Comparison of ENCODE assay signal across 20 cellular contexts in the genomic region with DNA sequence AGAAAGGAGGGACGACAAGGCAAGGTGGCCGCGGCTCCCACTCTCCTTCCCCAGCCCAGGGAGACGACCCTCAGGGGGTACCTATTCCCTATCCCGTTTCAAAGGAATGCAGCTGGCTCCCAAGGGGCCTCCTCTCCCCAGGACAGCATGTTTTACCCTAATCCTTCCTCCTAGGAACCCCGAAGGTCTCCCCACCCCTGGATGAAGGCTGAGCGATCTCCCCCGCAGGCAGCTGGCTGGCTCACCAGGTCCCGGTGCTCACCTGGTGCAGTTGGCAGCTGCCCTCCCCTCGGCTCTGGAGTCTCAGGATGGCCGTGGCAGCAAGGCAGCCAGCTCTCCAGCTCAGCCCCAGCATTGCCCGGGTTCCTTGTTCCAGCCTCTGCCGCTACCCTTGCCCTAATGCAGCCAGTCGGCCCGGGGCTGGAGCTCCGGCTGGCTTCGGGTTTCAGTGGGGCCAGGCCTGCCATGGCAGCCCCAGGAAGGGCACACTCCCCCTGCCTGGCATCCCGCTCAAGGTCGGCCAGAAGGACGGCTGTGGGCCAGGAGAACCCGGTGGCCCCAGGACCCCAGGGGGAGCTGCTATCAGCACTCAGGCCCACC. TPM values are rescaled to one million over a fixed set of nuclear protein-coding genes. Genes with fewer than 3 reads are reported as not detected.
DNase-seq lines count a peak whose midpoint lies in the region; ATAC-seq, FAIRE-seq and TF ChIP-seq lines count a peak whose summit lies in the region.
"Had no signal": no experiment of that assay in that cellular context is flagged by ENCODE, and none has a peak within 500 bp of the region (broad histone marks: within the 10 kb centered on the region; RNA-seq: fewer than 3 reads in every experiment).

No MANE protein-coding gene starts in this region.

- TF ChIP-seq POLR2A in body of pancreas (IDR thresholded peaks at IDR 0.05): no peak

- H3K27ac ChIP-seq in DND-41 (ENCODE audit: low read length): no peak overlapping the region
- peak overlapping the region in 3 of 4 donors; percentile 82 to 93 (median 93) for H3K27ac ChIP-seq in body of pancreas
- peak overlapping the region; percentile 41 to 55 for H3K27ac ChIP-seq in kidney (ENCODE audit: low read depth in 2 of 2, low read length in 2 of 2)
- peak overlapping the region; percentile 94 for H3K27ac ChIP-seq in skeletal muscle tissue (ENCODE audit: low read depth, low read length)

- H3K36me3 ChIP-seq in DND-41 (ENCODE audit: insufficient read depth, low read length): peaks cover 36% of the 10 kb centered on the region
- H3K36me3 ChIP-seq in body of pancreas (replicated peaks in 1 of 2; ENCODE audit: insufficient read depth in 1 of 2, low read depth in 2 of 2): peaks cover 6 to 12% of the 10 kb centered on the region in 2 donors
- peaks cover 2 to 16% of the 10 kb centered on the region in 2 donors for H3K36me3 ChIP-seq in kidney (ENCODE audit: control insufficient read depth in 1 of 2, insufficient read depth in 2 of 2, low read length in 2 of 2)
- peaks cover 15 to 20% (median 18%) of the 10 kb centered on the region in 3 donors for H3K36me3 ChIP-seq in skeletal muscle tissue (ENCODE audit: control insufficient read depth in 3 of 3, insufficient read depth in 3 of 3, low read length in 3 of 3)

- peaks cover 83% of the 10 kb centered on the region for H4K20me1 ChIP-seq in DND-41 (ENCODE audit: insufficient read depth, low read length)

- H3K9ac ChIP-seq in DND-41 (ENCODE audit: low read depth, low read length): no peak overlapping the region
- H3K9ac ChIP-seq in kidney (ENCODE audit: low read length in 2 of 2): peak overlapping the region in 1 of 2 donors; percentile 51
- H3K9ac ChIP-seq in skeletal muscle tissue (ENCODE audit: low read depth in 1 of 3, low read length in 3 of 3): peak overlapping the region; percentile 84 to 98 (median 85)
- H3K9ac ChIP-seq: SK-N-SH had no signal

- no peaks in the 10 kb centered on the region for H3K27me3 ChIP-seq in DND-41 (ENCODE audit: insufficient read depth, low read length, poor library complexity)
- H3K27me3 ChIP-seq in body of pancreas: no peaks in the 10 kb centered on the region
- no peaks in the 10 kb centered on the region for H3K27me3 ChIP-seq in skeletal muscle tissue (ENCODE audit: control insufficient read depth in 3 of 3, insufficient read depth in 3 of 3, low read length in 3 of 3)

- FAIRE-seq in kidney (lab: Jason Lieb, UNC): no peak
- FAIRE-seq: GM12892, TTC549 had no signal

- H3K9me3 ChIP-seq in DND-41 (ENCODE audit: insufficient read depth, low read length, severe bottlenecking) (no peaks in the 10 kb centered on the region), body of pancreas (no peaks in the 10 kb centered on the region), kidney (ENCODE audit: control insufficient read depth in 1 of 2, low read length in 2 of 2) (no peaks in the 10 kb centered on the region), skeletal muscle tissue (ENCODE audit: control insufficient read depth in 3 of 3, low read length in 3 of 3) (no peaks in the 10 kb centered on the region)
- H3K9me3 ChIP-seq: SK-N-SH had no signal

- intact Hi-C loops in body of pancreas (cut with DNase I) (loop anchor here (10.0 kb wide), 1 partner anchor 112 kb away; the partner anchor contains the start of gene PAFAH1B1), kidney (cut with DNase I) (no loop called here)

- H3K4me3 ChIP-seq in DND-41 (ENCODE audit: low read depth in 1 of 2, low read length in 2 of 2) (no peak overlapping the region), body of pancreas (no peak overlapping the region), kidney (ENCODE audit: low read length in 2 of 2) (peak overlapping the region in 1 of 2 donors; percentile 35), skeletal muscle tissue (ENCODE audit: low read length in 3 of 3) (peak overlapping the region; percentile 48 to 94 (median 83))

- peaks cover 83% of the 10 kb centered on the region for H3K79me2 ChIP-seq in DND-41 (ENCODE audit: insufficient read depth, low read length)

- no peak overlapping the region for H2AFZ ChIP-seq in DND-41 (ENCODE audit: low read depth, low read length)

- peaks cover 43% of the 10 kb centered on the region for H3K4me1 ChIP-seq in DND-41 (ENCODE audit: insufficient read depth, low read length)
- peaks cover 56% of the 10 kb centered on the region for H3K4me1 ChIP-seq in body of pancreas
- peaks cover 19 to 43% of the 10 kb centered on the region in 2 donors for H3K4me1 ChIP-seq in kidney (ENCODE audit: control insufficient read depth in 1 of 2, insufficient read depth in 1 of 2, low read depth in 1 of 2, low read length in 2 of 2)
- peaks cover 55 to 79% (median 72%) of the 10 kb centered on the region in 3 donors for H3K4me1 ChIP-seq in skeletal muscle tissue (ENCODE audit: control insufficient read depth in 3 of 3, insufficient read depth in 3 of 3, low read length in 3 of 3)

- H3K4me2 ChIP-seq in DND-41 (ENCODE audit: insufficient read depth, low read length): 0 out of 2 replicates have a peak overlapping the region, but pooled peaks have one; percentile 15

- TF ChIP-seq CTCF in DND-41 (IDR thresholded peaks at IDR 0.05; ENCODE audit: borderline replicate concordance, extremely low read depth, low read length, poor library complexity, severe bottlenecking): no peak
- TF ChIP-seq CTCF in body of pancreas (IDR thresholded peaks at IDR 0.05): no peak
- no peak for TF ChIP-seq CTCF in kidney (IDR thresholded peaks at IDR 0.05; ENCODE audit: borderline replicate concordance, extremely low read depth, insufficient read depth)

- 27 to 61% methylated on average over 3 to 21 of the region's 21 CpGs for whole genome bisulfite sequencing in body of pancreas, 2 donors

- no peak for ATAC-seq in DND-41 (ENCODE audit: insufficient read depth, low read depth)
- no peak for ATAC-seq in body of pancreas
- ATAC-seq in GM21447 (IDR thresholded peaks at IDR 0.05; ENCODE audit: unreplicated experiment): no peak
- no peak for ATAC-seq in HG02852 (IDR thresholded peaks at IDR 0.05; ENCODE audit: unreplicated experiment)
- ATAC-seq: esophagus mucosa; natural killer cell treated with Interleukin-12 subunit alpha and Interleukin-12 subunit beta and Interleukin-15 and Interleukin-18, amount 100 ng/mL, for 72 hours had no signal

- DNase-seq in DND-41: no peak
- peak in 1 of 4 donors; percentile 48 for DNase-seq in body of pancreas
- peak; percentile 68 for DNase-seq in kidney
- DNase-seq in stimulated activated CD8-positive, alpha-beta memory T cell treated with anti-CD3 and anti-CD28 coated beads, Interleukin-4, amount 100 ng/mL, for 48 hours: no peak
- DNase-seq in stimulated activated CD4-positive, alpha-beta T cell treated with anti-CD3 and anti-CD28 coated beads, Interleukin-4, amount 100 ng/mL, for 24 hours: no peak
- DNase-seq: COR-L47; dermis blood vessel endothelial cell; HCEC 1CT; NCI-H1930; NCI-H510A; stimulated activated CD4-positive, alpha-beta T cell treated with anti-CD3 and anti-CD28 coated beads, Interleukin-1b, Interleukin-23, amount 100 ng/mL, for 48 hours had no signal

RNA-seq across cellular contexts. Expression of gene CLUH, which starts 4.6 kb away (rescaled TPM):
- 100 to 1,000 TPM in 1 of 2 donors, 10 to 100 TPM in 1; 53.2 to 167 TPM for total RNA-seq in body of pancreas
- total RNA-seq in kidney: 93.1 TPM
- 49.5 TPM for polyA plus RNA-seq in kidney (ENCODE audit: insufficient read depth, low read depth, low replicate concordance)
- total RNA-seq in skeletal muscle tissue: 33.9 TPM

RNA-seq across cellular contexts. Expression of gene CCDC92B, which starts 42.4 kb away (rescaled TPM):
- total RNA-seq in body of pancreas (under 1 TPM in 1 of 2 donors, not detected in 1; 0.26 TPM), kidney (1.0 TPM), skeletal muscle tissue (not detected)
- 0.11 TPM for polyA plus RNA-seq in kidney (ENCODE audit: insufficient read depth, low read depth, low replicate concordance)
- total RNA-seq: dermis blood vessel endothelial cell; natural killer cell treated with Interleukin-12 subunit alpha and Interleukin-12 subunit beta and Interleukin-15 and Interleukin-18, amount 100 ng/mL, for 72 hours; renal cortical epithelial cell had no signal

Comparison
In these comparisons a context has a peak if more than half of its experiments do, and no peak if none do; other contexts are left out.
1. H3K4me3 ChIP-seq: peak in skeletal muscle tissue (3 of 3); none in DND-41 (0 of 2) and body of pancreas (0 of 2).